1 cellular context compared by ENCODE assay signal in the genomic region with DNA sequence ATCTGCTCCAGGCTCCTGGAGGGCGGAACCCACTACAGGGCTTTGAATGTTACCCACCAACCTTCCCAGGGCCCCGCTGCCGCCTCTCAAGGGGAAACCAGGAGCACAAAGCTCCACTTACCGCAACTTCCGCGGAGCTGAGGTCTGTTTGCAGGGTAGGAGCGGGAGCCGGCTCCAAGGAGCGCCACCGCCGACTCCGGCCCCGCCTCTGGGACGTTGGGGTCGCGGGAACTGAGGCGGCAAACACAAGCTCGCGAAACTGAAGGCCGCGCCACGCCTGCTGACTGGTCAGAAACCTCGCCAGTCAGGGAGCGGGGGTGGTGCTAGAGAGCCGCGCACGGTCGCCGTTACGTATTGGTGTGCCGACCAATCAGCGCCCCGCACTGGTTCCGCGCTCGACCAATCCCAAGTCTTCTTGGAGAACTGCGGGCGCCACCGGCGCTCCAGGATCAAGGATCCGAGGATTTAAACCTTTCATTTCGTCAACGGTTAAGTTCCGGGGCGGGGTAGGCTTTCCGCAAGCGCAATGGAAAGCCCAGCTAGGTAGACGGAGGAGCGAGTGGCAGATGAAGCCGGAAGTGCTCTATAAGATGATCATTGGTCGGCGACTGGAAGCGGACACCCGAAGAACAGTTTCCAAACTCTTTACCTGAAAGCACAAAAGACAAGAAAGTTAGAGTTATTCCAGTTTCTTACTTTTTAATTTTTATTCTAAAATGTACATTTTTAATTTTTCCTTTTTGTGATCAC.
A peak's percentile ranks its signal among the peaks of the same experiment; 100 is the strongest.
TF ChIP-seq lines count a peak whose summit lies in the region.

A gene (minus strand): TSS at position 233 of the 750 bp plus-strand sequence. CDS start 3,828 bp downstream, outside the sequence.

TF ChIP-seq in HepG2, 621 proteins besides CTCF, POLR2A, EP300 and RAD21 (continued from another document and continues in another):
- TF ChIP-seq, protein P1, sequence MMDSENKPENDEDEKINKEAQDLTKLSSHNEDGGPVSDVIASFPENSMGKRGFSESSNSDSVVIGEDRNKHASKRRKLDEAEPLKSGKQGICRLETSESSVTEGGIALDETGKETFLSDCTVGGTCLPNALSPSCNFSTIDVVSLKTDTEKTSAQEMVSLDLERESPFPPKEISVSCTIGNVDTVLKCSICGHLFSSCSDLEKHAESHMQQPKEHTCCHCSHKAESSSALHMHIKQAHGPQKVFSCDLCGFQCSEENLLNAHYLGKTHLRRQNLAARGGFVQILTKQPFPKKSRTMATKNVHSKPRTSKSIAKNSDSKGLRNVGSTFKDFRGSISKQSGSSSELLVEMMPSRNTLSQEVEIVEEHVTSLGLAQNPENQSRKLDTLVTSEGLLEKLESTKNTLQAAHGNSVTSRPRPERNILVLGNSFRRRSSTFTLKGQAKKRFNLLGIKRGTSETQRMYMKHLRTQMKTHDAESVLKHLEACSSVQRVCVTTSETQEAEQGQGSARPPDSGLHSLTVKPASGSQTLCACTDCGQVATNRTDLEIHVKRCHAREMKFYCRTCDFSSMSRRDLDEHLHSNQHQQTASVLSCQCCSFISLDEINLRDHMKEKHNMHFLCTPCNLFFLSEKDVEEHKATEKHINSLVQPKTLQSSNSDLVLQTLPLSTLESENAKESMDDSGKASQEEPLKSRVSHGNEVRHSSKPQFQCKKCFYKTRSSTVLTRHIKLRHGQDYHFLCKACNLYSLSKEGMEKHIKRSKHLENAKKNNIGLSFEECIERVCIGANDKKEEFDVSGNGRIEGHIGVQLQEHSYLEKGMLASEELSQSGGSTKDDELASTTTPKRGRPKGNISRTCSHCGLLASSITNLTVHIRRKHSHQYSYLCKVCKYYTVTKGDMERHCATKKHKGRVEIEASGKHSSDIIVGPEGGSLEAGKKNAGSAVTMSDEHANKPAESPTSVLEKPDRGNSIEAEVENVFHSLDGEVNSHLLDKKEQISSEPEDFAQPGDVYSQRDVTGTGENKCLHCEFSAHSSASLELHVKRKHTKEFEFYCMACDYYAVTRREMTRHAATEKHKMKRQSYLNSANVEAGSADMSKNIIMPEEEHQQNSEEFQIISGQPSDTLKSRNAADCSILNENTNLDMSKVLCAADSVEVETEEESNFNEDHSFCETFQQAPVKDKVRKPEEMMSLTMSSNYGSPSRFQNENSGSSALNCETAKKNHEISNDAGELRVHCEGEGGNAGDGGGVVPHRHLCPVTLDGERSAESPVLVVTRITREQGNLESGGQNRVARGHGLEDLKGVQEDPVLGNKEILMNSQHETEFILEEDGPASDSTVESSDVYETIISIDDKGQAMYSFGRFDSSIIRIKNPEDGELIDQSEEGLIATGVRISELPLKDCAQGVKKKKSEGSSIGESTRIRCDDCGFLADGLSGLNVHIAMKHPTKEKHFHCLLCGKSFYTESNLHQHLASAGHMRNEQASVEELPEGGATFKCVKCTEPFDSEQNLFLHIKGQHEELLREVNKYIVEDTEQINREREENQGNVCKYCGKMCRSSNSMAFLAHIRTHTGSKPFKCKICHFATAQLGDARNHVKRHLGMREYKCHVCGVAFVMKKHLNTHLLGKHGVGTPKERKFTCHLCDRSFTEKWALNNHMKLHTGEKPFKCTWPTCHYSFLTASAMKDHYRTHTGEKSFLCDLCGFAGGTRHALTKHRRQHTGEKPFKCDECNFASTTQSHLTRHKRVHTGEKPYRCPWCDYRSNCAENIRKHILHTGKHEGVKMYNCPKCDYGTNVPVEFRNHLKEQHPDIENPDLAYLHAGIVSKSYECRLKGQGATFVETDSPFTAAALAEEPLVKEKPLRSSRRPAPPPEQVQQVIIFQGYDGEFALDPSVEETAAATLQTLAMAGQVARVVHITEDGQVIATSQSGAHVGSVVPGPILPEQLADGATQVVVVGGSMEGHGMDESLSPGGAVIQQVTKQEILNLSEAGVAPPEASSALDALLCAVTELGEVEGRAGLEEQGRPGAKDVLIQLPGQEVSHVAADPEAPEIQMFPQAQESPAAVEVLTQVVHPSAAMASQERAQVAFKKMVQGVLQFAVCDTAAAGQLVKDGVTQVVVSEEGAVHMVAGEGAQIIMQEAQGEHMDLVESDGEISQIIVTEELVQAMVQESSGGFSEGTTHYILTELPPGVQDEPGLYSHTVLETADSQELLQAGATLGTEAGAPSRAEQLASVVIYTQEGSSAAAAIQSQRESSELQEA (CRISPR knock-in tag; IDR thresholded peaks at IDR 0.05; ENCODE audit: not compliant biosample characterization), result no peak
- peak; percentile 69 for TF ChIP-seq POLR2AphosphoS5 (IDR thresholded peaks at IDR 0.05; ENCODE audit: low read depth, low read length)
- TF ChIP-seq, protein P2, sequence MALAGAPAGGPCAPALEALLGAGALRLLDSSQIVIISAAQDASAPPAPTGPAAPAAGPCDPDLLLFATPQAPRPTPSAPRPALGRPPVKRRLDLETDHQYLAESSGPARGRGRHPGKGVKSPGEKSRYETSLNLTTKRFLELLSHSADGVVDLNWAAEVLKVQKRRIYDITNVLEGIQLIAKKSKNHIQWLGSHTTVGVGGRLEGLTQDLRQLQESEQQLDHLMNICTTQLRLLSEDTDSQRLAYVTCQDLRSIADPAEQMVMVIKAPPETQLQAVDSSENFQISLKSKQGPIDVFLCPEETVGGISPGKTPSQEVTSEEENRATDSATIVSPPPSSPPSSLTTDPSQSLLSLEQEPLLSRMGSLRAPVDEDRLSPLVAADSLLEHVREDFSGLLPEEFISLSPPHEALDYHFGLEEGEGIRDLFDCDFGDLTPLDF (CRISPR knock-in tag; IDR thresholded peaks at IDR 0.05), result peak; percentile 97
- peak; percentile 76 for TF ChIP-seq RFXAP (CRISPR knock-in tag; IDR thresholded peaks at IDR 0.05; ENCODE audit: borderline replicate concordance)
- no peak for TF ChIP-seq ZNF75D (CRISPR knock-in tag; IDR thresholded peaks at IDR 0.05; ENCODE audit: borderline replicate concordance)
- no peak; the same call in 1 of the 2 replicates for TF ChIP-seq ZNF160 (CRISPR knock-in tag; IDR thresholded peaks at IDR 0.05)
- no peak for TF ChIP-seq FOSL1 (CRISPR knock-in tag; IDR thresholded peaks at IDR 0.05; ENCODE audit: borderline replicate concordance)
- no peak for TF ChIP-seq TCF7L2 (IDR thresholded peaks at IDR 0.05; ENCODE audit: low read depth, low read length)
- no peak; the same call in 1 of the 2 replicates for TF ChIP-seq ZFP36L1 (CRISPR knock-in tag; IDR thresholded peaks at IDR 0.05)
- TF ChIP-seq KDM1A (CRISPR knock-in tag; IDR thresholded peaks at IDR 0.05), result no peak
- TF ChIP-seq, protein P3, sequence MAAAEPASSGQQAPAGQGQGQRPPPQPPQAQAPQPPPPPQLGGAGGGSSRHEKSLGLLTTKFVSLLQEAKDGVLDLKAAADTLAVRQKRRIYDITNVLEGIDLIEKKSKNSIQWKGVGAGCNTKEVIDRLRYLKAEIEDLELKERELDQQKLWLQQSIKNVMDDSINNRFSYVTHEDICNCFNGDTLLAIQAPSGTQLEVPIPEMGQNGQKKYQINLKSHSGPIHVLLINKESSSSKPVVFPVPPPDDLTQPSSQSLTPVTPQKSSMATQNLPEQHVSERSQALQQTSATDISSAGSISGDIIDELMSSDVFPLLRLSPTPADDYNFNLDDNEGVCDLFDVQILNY (CRISPR knock-in tag; conservative IDR thresholded peaks at IDR 0.05), result peak; percentile 99
- TF ChIP-seq ZNF530 (CRISPR knock-in tag; IDR thresholded peaks at IDR 0.05; ENCODE audit: low read depth), result no peak
- TF ChIP-seq ATF1 (CRISPR knock-in tag; IDR thresholded peaks at IDR 0.05), result peak; percentile 91
- TF ChIP-seq, protein P4, sequence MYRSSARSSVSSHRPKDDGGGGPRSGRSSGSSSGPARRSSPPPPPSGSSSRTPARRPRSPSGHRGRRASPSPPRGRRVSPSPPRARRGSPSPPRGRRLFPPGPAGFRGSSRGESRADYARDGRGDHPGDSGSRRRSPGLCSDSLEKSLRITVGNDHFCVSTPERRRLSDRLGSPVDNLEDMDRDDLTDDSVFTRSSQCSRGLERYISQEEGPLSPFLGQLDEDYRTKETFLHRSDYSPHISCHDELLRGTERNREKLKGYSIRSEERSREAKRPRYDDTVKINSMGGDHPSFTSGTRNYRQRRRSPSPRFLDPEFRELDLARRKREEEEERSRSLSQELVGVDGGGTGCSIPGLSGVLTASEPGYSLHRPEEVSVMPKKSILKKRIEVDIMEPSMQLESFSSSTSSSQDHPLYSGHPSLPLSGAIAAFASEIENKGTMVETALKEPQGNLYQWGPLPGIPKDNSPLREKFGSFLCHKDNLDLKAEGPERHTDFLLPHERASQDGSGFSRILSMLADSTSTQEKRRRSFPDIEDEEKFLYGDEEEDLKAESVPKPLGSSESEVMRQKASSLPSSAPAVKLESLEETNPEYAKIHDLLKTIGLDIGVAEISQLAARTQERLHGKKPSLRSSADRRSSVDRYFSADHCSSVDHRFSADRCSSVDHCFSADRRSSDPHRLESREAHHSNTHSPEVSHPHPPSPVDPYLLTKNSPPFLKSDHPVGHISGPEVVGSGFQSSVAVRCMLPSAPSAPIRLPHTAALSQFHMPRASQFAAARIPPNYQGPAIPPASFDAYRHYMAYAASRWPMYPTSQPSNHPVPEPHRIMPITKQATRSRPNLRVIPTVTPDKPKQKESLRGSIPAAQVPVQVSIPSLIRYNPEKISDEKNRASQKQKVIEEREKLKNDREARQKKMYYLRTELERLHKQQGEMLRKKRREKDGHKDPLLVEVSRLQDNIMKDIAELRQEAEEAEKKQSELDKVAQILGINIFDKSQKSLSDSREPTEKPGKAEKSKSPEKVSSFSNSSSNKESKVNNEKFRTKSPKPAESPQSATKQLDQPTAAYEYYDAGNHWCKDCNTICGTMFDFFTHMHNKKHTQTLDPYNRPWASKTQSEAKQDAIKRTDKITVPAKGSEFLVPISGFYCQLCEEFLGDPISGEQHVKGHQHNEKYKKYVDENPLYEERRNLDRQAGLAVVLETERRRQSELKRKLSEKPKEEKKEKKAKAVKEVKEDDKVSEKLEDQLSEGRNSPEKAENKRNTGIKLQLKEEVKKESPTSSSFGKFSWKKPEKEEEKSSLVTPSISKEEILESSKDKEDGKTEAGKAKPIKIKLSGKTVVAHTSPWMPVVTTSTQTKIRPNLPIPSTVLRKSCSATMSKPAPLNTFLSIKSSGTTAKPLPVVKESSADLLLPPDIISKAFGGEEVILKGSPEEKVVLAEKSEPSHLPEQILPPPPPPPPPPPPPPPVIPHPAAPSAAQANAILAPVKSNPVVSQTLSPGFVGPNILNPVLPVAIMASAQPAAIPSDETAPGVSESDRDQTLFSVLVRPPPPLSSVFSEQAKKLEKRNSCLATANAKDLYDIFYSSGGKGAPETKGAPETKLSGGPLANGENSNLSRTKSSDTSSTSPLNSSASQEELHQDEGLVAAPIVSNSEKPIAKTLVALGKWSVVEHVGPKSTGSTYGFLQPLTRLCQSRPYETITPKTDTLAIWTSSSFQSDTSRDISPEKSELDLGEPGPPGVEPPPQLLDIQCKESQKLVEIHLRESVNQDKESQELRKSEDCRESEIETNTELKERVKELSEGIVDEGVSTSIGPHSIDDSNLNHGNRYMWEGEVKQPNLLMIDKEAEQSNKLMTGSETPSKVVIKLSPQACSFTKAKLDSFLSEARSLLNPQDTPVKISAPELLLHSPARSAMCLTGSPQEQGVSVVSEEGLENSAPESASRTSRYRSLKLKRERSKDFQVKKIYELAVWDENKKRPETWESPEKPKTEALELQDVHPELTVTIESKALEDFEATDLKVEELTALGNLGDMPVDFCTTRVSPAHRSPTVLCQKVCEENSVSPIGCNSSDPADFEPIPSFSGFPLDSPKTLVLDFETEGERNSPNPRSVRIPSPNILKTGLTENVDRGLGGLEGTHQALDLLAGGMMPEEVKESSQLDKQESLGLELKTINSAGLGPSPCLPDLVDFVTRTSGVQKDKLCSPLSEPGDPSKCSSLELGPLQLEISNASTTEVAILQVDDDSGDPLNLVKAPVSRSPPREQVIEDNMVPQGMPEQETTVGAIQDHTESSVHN (CRISPR knock-in tag; IDR thresholded peaks at IDR 0.05), result no peak
- no peak for TF ChIP-seq TBX3 (IDR thresholded peaks at IDR 0.05; ENCODE audit: borderline replicate concordance)
- peak; percentile 58; the same call in 1 of the 2 replicates for TF ChIP-seq ZNF501 (CRISPR knock-in tag; IDR thresholded peaks at IDR 0.05)
- TF ChIP-seq, protein P5, sequence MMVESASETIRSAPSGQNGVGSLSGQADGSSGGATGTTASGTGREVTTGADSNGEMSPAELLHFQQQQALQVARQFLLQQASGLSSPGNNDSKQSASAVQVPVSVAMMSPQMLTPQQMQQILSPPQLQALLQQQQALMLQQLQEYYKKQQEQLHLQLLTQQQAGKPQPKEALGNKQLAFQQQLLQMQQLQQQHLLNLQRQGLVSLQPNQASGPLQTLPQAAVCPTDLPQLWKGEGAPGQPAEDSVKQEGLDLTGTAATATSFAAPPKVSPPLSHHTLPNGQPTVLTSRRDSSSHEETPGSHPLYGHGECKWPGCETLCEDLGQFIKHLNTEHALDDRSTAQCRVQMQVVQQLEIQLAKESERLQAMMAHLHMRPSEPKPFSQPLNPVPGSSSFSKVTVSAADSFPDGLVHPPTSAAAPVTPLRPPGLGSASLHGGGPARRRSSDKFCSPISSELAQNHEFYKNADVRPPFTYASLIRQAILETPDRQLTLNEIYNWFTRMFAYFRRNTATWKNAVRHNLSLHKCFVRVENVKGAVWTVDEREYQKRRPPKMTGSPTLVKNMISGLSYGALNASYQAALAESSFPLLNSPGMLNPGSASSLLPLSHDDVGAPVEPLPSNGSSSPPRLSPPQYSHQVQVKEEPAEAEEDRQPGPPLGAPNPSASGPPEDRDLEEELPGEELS (CRISPR knock-in tag; IDR thresholded peaks at IDR 0.05), result no peak
- TF ChIP-seq, protein P6, sequence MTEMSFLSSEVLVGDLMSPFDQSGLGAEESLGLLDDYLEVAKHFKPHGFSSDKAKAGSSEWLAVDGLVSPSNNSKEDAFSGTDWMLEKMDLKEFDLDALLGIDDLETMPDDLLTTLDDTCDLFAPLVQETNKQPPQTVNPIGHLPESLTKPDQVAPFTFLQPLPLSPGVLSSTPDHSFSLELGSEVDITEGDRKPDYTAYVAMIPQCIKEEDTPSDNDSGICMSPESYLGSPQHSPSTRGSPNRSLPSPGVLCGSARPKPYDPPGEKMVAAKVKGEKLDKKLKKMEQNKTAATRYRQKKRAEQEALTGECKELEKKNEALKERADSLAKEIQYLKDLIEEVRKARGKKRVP (CRISPR knock-in tag; IDR thresholded peaks at IDR 0.05), result peak in 1 of 2 experiments; percentile 41; a peak in 2 of 4 replicates
- TF ChIP-seq HOXA5 (CRISPR knock-in tag; IDR thresholded peaks at IDR 0.05), result no peak; the same call in 1 of the 2 replicates
- TF ChIP-seq ZNF552 (CRISPR knock-in tag; IDR thresholded peaks at IDR 0.05; ENCODE audit: borderline replicate concordance), result no peak
- TF ChIP-seq TBX2 (CRISPR knock-in tag; IDR thresholded peaks at IDR 0.05; ENCODE audit: borderline replicate concordance), result peak; percentile 85
- TF ChIP-seq MATR3 (CRISPR knock-in tag; IDR thresholded peaks at IDR 0.05), result no peak
- TF ChIP-seq ZNF850 (CRISPR knock-in tag; conservative IDR thresholded peaks at IDR 0.05), result no peak
- TF ChIP-seq, protein P7, sequence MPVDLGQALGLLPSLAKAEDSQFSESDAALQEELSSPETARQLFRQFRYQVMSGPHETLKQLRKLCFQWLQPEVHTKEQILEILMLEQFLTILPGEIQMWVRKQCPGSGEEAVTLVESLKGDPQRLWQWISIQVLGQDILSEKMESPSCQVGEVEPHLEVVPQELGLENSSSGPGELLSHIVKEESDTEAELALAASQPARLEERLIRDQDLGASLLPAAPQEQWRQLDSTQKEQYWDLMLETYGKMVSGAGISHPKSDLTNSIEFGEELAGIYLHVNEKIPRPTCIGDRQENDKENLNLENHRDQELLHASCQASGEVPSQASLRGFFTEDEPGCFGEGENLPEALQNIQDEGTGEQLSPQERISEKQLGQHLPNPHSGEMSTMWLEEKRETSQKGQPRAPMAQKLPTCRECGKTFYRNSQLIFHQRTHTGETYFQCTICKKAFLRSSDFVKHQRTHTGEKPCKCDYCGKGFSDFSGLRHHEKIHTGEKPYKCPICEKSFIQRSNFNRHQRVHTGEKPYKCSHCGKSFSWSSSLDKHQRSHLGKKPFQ (CRISPR knock-in tag; IDR thresholded peaks at IDR 0.05; ENCODE audit: insufficient replicate concordance), result no peak
- no peak for TF ChIP-seq ZNF775 (CRISPR knock-in tag; IDR thresholded peaks at IDR 0.05; ENCODE audit: borderline replicate concordance)
- no peak for TF ChIP-seq NR1H2 (CRISPR knock-in tag; IDR thresholded peaks at IDR 0.05; ENCODE audit: borderline replicate concordance, low read depth)
- no peak for TF ChIP-seq GTF3A (CRISPR knock-in tag; conservative IDR thresholded peaks at IDR 0.05)
